Comparison of ENCODE assay signal across 8 cellular contexts in the genomic region with DNA sequence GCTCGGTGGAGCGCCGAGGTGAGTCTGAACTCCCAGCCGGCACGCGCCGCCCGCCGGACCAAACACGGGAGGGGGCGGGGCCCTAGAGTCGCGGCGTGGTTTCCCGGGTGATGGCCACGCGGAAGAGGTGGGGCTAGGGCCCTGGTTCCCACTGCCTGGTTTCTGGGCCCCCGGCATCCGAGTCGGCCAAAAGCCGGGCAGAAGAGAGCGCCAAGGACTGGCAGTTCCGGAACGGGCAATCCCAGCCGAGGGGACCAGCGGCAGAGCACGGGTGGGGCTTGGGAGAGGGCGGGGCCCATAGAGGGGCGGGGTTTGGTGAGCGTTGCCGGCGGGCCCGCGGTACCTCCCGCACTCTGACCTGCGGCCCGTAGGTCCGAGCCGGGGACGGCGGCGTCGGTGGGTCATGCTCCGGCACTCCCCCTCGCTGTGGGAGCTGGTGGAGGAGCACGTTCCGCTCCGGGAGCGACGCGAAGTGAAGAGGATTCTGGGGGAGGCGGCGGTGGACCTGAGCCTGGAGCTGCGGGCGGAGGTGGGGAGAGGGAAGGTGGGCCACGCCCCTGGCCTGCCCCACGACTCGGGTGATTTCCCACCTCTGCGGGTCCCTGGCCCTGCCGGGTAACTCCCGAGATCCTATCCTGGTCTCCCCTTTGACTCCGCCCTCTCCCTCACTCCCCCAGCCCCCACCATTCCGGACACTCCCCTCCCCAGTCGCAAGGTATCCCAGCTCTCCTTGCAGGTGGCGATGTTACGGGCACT. TPM values are rescaled to one million over a fixed set of nuclear protein-coding genes. Genes with fewer than 3 reads are reported as not detected.
DNase-seq lines count a peak whose midpoint lies in the region; ATAC-seq and TF ChIP-seq lines count a peak whose summit lies in the region.

Gene CCDC24 (plus strand): TSS at position 124 of the 756 bp plus-strand sequence. CDS start 280 bp downstream, at position 404.

- no peaks in the 10 kb centered on the region for H3K27me3 Mint-ChIP-seq in activated CD8-positive, alpha-beta T cell treated with anti-CD3 and anti-CD28 coated beads, Interleukin-2, amount 10 ng/mL, durations not matched to agents 7 days and 5 days (ENCODE audit: low read depth)
- no peaks in the 10 kb centered on the region for H3K27me3 Mint-ChIP-seq in memory B cell

- peak within 1 kb of the TSS; percentile 89 for H3K4me3 Mint-ChIP-seq in activated CD8-positive, alpha-beta T cell treated with anti-CD3 and anti-CD28 coated beads, Interleukin-2, amount 10 ng/mL, durations not matched to agents 7 days and 5 days
- H3K4me3 Mint-ChIP-seq in memory B cell = peak within 1 kb of the TSS; percentile 99

- no peak; the same call in 1 of the 2 replicates for TF ChIP-seq CTCF in AG09319 (IDR thresholded peaks at IDR 0.05; ENCODE audit: low read depth, low read length)

- H3K4me3 ChIP-seq in effector memory CD4-positive, alpha-beta T cell (ENCODE audit: insufficient read depth, low read depth, low read length, poor library complexity, severe bottlenecking) = peak within 1 kb of the TSS; percentile 75

- H3K9me3 Mint-ChIP-seq in activated CD8-positive, alpha-beta T cell treated with anti-CD3 and anti-CD28 coated beads, Interleukin-2, amount 10 ng/mL, durations not matched to agents 7 days and 5 days (ENCODE audit: insufficient read depth) = no peaks in the 10 kb centered on the region
- no peaks in the 10 kb centered on the region for H3K9me3 Mint-ChIP-seq in memory B cell

- peaks cover 28% of the 10 kb centered on the region for H3K4me1 Mint-ChIP-seq in activated CD8-positive, alpha-beta T cell treated with anti-CD3 and anti-CD28 coated beads, Interleukin-2, amount 10 ng/mL, durations not matched to agents 7 days and 5 days (ENCODE audit: low read depth)
- H3K4me1 Mint-ChIP-seq in memory B cell = peaks cover 23% of the 10 kb centered on the region

- no peaks in the 10 kb centered on the region for H3K27me3 ChIP-seq in effector memory CD4-positive, alpha-beta T cell (replicated peaks; ENCODE audit: control insufficient read depth, insufficient read depth, low read length, poor library complexity, severe bottlenecking)

- CTCF ChIA-PET in activated CD8-positive, alpha-beta T cell treated with anti-CD3 and anti-CD28 coated beads, Interleukin-2, amount 10 ng/mL, durations not matched to agents 7 days and 5 days (lab: Charles Lee) = interaction anchor here (0.6 to 4.1 kb wide), 6 partner anchors 12 to 55 kb away, joined by 3 to 21 read pairs (median 6); partner anchors contain the start of gene ATP6V0B

- no peaks in the 10 kb centered on the region for H3K36me3 Mint-ChIP-seq in activated CD8-positive, alpha-beta T cell treated with anti-CD3 and anti-CD28 coated beads, Interleukin-2, amount 10 ng/mL, durations not matched to agents 7 days and 5 days (ENCODE audit: low read depth)
- H3K36me3 Mint-ChIP-seq in memory B cell = no peaks in the 10 kb centered on the region

- no peaks in the 10 kb centered on the region for H3K9me3 ChIP-seq in effector memory CD4-positive, alpha-beta T cell (ENCODE audit: control insufficient read depth, low read length)

- H3K27ac Mint-ChIP-seq in activated CD8-positive, alpha-beta T cell treated with anti-CD3 and anti-CD28 coated beads, Interleukin-2, amount 10 ng/mL, durations not matched to agents 7 days and 5 days = peak within 1 kb of the TSS; percentile 85
- peak within 1 kb of the TSS; percentile 94 for H3K27ac Mint-ChIP-seq in memory B cell

- H3K27ac ChIP-seq in effector memory CD4-positive, alpha-beta T cell (ENCODE audit: insufficient read depth, low read length, poor library complexity, severe bottlenecking) = peak within 1 kb of the TSS; percentile 67

- POLR2A ChIA-PET in activated CD8-positive, alpha-beta T cell treated with anti-CD3 and anti-CD28 coated beads, Interleukin-2, amount 10 ng/mL, durations not matched to agents 7 days and 5 days (lab: Charles Lee) = interaction anchor here (0.6 to 0.9 kb wide), 2 partner anchors 17 to 22 kb away, joined by 3 to 5 read pairs; partner anchors contain the start of genes ATP6V0B and DPH2

- peaks cover 9% of the 10 kb centered on the region for H3K4me1 ChIP-seq in effector memory CD4-positive, alpha-beta T cell (ENCODE audit: control insufficient read depth, insufficient read depth, low read length, poor library complexity, severe bottlenecking)

- DNase-seq in AG09319 (ENCODE audit: extremely low read depth, low read depth) (peak; percentile 60), NCI-H774 (lab: John Stamatoyannopoulos, UW) (peak; percentile 92), memory B cell (ENCODE audit: low spot score in 2 of 2) (peak; percentile 67 to 74)
- DNase-seq in activated CD8-positive, alpha-beta T cell treated with anti-CD3 and anti-CD28 coated beads, Interleukin-2, amount 10 ng/mL, durations not matched to agents 7 days and 5 days = peak; percentile 80
- peak; percentile 64 to 71 (median 68) for DNase-seq in effector memory CD4-positive, alpha-beta T cell
- peak; percentile 52 for DNase-seq in stimulated activated CD8-positive, alpha-beta memory T cell treated with anti-CD3 and anti-CD28 coated beads, Interleukin-12 subunit alpha, Interleukin-12 subunit beta, amount 100 ng/mL, for 24 hours (ENCODE audit: extremely low read depth)

- ATAC-seq in GM19025 (IDR thresholded peaks at IDR 0.05; ENCODE audit: low read depth, unreplicated experiment) (peak; percentile 86), HG03342 (IDR thresholded peaks at IDR 0.05; ENCODE audit: unreplicated experiment) (peak; percentile 71), memory B cell (ENCODE audit: low read depth) (peak; percentile 82)
- ATAC-seq in activated CD8-positive, alpha-beta T cell treated with anti-CD3 and anti-CD28 coated beads, Interleukin-2, amount 10 ng/mL, durations not matched to agents 7 days and 5 days = peak; percentile 87

- H3K36me3 ChIP-seq in effector memory CD4-positive, alpha-beta T cell (ENCODE audit: control insufficient read depth, insufficient read depth, low read length) = no peaks in the 10 kb centered on the region

RNA-seq across cellular contexts. Expression of gene CCDC24, which starts in this region (rescaled TPM):
- total RNA-seq in activated CD8-positive, alpha-beta T cell treated with anti-CD3 and anti-CD28 coated beads, Interleukin-2, amount 10 ng/mL, durations not matched to agents 7 days and 5 days = 1 to 10 TPM; 1.1 to 1.3 TPM

Comparison
In these comparisons a context has a peak if more than half of its experiments do, and no peak if none do; other contexts are left out.
1. Peak in every context shown above with its lines: DNase-seq, ATAC-seq, H3K4me3 ChIP-seq and H3K27ac ChIP-seq.